22 cellular contexts compared by ENCODE assay signal in the genomic region with DNA sequence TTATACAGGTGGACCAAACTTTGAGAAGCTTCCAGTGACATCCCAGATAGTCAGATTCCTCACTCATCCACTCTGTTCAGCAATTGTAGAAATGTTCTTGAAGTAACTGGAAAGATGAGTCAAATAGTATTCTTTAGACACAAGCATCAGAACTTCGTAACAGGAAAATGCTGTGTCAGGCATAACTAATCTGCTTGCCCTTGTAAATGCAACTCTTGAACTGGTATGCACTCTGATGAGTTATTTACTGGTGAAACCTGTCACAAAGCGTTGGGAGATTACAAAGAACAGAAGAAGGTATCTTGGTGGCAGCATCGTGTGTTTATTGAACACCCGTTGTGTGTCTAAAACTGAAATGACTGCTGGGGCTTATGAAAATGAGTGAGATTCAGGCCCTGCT. TPM values are rescaled to one million over a fixed set of nuclear protein-coding genes. Genes with fewer than 3 reads are reported as not detected.
DNase-seq lines count a peak whose midpoint lies in the region; ATAC-seq and TF ChIP-seq lines count a peak whose summit lies in the region.
"Had no signal": no experiment of that assay in that cellular context is flagged by ENCODE, and none has a peak within 500 bp of the region (broad histone marks: within the 10 kb centered on the region; RNA-seq: fewer than 3 reads in every experiment).

No MANE protein-coding gene starts in this region.

- no peak overlapping the region for H3K18ac ChIP-seq in IMR-90 (ENCODE audit: low read depth, low read length)

- no peak overlapping the region for H2AK5ac ChIP-seq in IMR-90 (ENCODE audit: low read depth, low read length)

- H3K9me3 Mint-ChIP-seq in activated T-helper 17 cell treated with anti-CD3 and anti-CD28 coated beads, Interleukin-2, amount 50 U/mL, for 72 hours = no peaks in the 10 kb centered on the region
- H3K9me3 Mint-ChIP-seq in CD4-positive, alpha-beta T cell = no peaks in the 10 kb centered on the region
- H3K9me3 Mint-ChIP-seq: activated naive CD4-positive, alpha-beta T cell treated with anti-CD3 and anti-CD28 coated beads, Interleukin-2, amount 10 ng/mL, durations not matched to agents 7 days and 5 days; naive thymus-derived CD4-positive, alpha-beta T cell; WTC11 had no signal

- H3K36me3 ChIP-seq in IMR-90 (ENCODE audit: control insufficient read depth, insufficient read depth, low read length) (peaks cover 3% of the 10 kb centered on the region), heart left ventricle (peaks cover 0 to 18% (median under 1%) of the 10 kb centered on the region in 9 donors), mucosa of descending colon (ENCODE audit: low read depth) (no peaks in the 10 kb centered on the region)

- ATAC-seq in IMR-90 (ENCODE audit: low read depth) (no peak), heart left ventricle (peak in 3 of 4 donors; percentile 34 to 64 (median 62)), mucosa of descending colon (peak; percentile 11), GM18502 (IDR thresholded peaks at IDR 0.05; ENCODE audit: poor library complexity, unreplicated experiment) (no peak)
- ATAC-seq in activated T-helper 17 cell treated with anti-CD3 and anti-CD28 coated beads, Interleukin-2, amount 50 U/mL, for 72 hours (replicated peaks) = peak; percentile 96
- ATAC-seq in CD4-positive, alpha-beta T cell (ENCODE audit: poor library complexity) = no peak
- ATAC-seq: activated CD8-positive, alpha-beta T cell treated with anti-CD3 and anti-CD28 coated beads, Interleukin-2, amount 10 ng/mL, durations not matched to agents 7 days and 5 days; naive thymus-derived CD4-positive, alpha-beta T cell; stimulated activated naive CD8-positive, alpha-beta T cell treated with anti-CD3 and anti-CD28 coated beads, Interleukin-15, Interleukin-2, amounts not matched to agents 100 U/mL and 50 U/mL, for 24 hours; WTC11 had no signal

- H3K36me3 Mint-ChIP-seq in activated T-helper 17 cell treated with anti-CD3 and anti-CD28 coated beads, Interleukin-2, amount 50 U/mL, for 72 hours (ENCODE audit: low read depth) = no peaks in the 10 kb centered on the region
- H3K36me3 Mint-ChIP-seq in CD4-positive, alpha-beta T cell (ENCODE audit: low read depth) = no peaks in the 10 kb centered on the region
- H3K36me3 Mint-ChIP-seq: activated naive CD4-positive, alpha-beta T cell treated with anti-CD3 and anti-CD28 coated beads, Interleukin-2, amount 10 ng/mL, durations not matched to agents 7 days and 5 days; WTC11 had no signal

- H2AK9ac ChIP-seq in IMR-90 (replicated peaks; ENCODE audit: low read depth, low read length, poor library complexity) = no peak overlapping the region

- no peak overlapping the region for H3K4me2 ChIP-seq in IMR-90 (ENCODE audit: low read depth, low read length)

- no peak overlapping the region for H3K4me3 ChIP-seq in IMR-90 (ENCODE audit: insufficient read depth, low read depth, low read length)
- no peak overlapping the region for H3K4me3 ChIP-seq in heart left ventricle
- H3K4me3 ChIP-seq in mucosa of descending colon = no peak overlapping the region

- dilution Hi-C loops in IMR-90 (cut with HindIII; ENCODE audit: low sequenced_read_pairs, unreplicated experiment) = no loop called here

- CTCF ChIA-PET in IMR-90 (lab: Yijun Ruan, JAX) = no interaction called here
- CTCF ChIA-PET in CD4-positive, alpha-beta T cell (lab: Charles Lee) = no interaction called here

- H3K9ac ChIP-seq in IMR-90 (ENCODE audit: low read depth, low read length) = no peak overlapping the region

- in situ Hi-C loops in IMR-90 (cut with MboI; ENCODE audit: low sequenced_read_pairs) = no loop called here

- no peak for TF ChIP-seq POLR2A in IMR-90 (IDR thresholded peaks at IDR 0.05; ENCODE audit: low read depth, low read length)
- no peak for TF ChIP-seq POLR2A in heart left ventricle (IDR thresholded peaks at IDR 0.05)

- H2AFZ ChIP-seq in IMR-90 (replicated peaks; ENCODE audit: low read length, poor library complexity) = no peak overlapping the region

- H3K4ac ChIP-seq in IMR-90 (ENCODE audit: low read depth, low read length) = no peak overlapping the region

- H2BK20ac ChIP-seq in IMR-90 (ENCODE audit: low read depth, low read length) = no peak overlapping the region

- peaks cover 6% of the 10 kb centered on the region for H3K4me1 ChIP-seq in IMR-90 (ENCODE audit: control insufficient read depth, insufficient read depth, low read length)
- peaks cover 0 to 21% (median 9%) of the 10 kb centered on the region in 12 donors for H3K4me1 ChIP-seq in heart left ventricle
- no peaks in the 10 kb centered on the region for H3K4me1 ChIP-seq in mucosa of descending colon (ENCODE audit: low read depth)

- DNase-seq in IMR-90 (no peak), heart left ventricle (no peak), mucosa of descending colon (no peak), NCI-H1417 (lab: John Stamatoyannopoulos, UW) (no peak), NOMO-1 (lab: John Stamatoyannopoulos, UW; ENCODE audit: unreplicated experiment in 2 of 2) (no peak)
- no peak for DNase-seq in CD4-positive, alpha-beta T cell
- DNase-seq: activated CD8-positive, alpha-beta T cell treated with anti-CD3 and anti-CD28 coated beads, Interleukin-2, amount 10 ng/mL, durations not matched to agents 7 days and 5 days; activated naive CD4-positive, alpha-beta T cell treated with anti-CD3 and anti-CD28 coated beads, Interleukin-2, amount 10 ng/mL, durations not matched to agents 7 days and 5 days; activated T-cell treated with anti-CD3 and anti-CD28 coated beads, Interleukin-2, amount 50 U/mL, for 48 hours; central memory CD4-positive, alpha-beta T cell; Kasumi-1; naive thymus-derived CD4-positive, alpha-beta T cell; NCI-H1092 treated with DMSO at 0.1 percent for 48 hours; NCI-H2081 treated with DMSO at 0.1 percent for 48 hours; occipital lobe; OCI-M1; SHP77; stimulated activated naive CD8-positive, alpha-beta T cell treated with anti-CD3 and anti-CD28 coated beads, Interleukin-15, Interleukin-2, amounts not matched to agents 100 U/mL and 50 U/mL, for 24 hours; T-helper 9 cell had no signal

- H3K27ac ChIP-seq in IMR-90 (ENCODE audit: insufficient read depth, low read length) = no peak overlapping the region
- peak overlapping the region in 8 of 12 donors; percentile 10 to 57 (median 32) for H3K27ac ChIP-seq in heart left ventricle
- no peak overlapping the region for H3K27ac ChIP-seq in CD4-positive, alpha-beta T cell (ENCODE audit: low read depth, low read length)

- peaks cover 10 to 37% of the 10 kb centered on the region in 2 experiments for H3K79me1 ChIP-seq in IMR-90 (ENCODE audit: low read depth in 1 of 2, low read length in 2 of 2)

- H3K27me3 ChIP-seq in IMR-90 (ENCODE audit: control insufficient read depth, insufficient read depth, low read length) (no peaks in the 10 kb centered on the region), heart left ventricle (no peaks in the 10 kb centered on the region)
- no peaks in the 10 kb centered on the region for H3K27me3 ChIP-seq in CD4-positive, alpha-beta T cell (ENCODE audit: control insufficient read depth, insufficient read depth, low read length)

- 59% methylated on average over 3 of the region's 4 CpGs; no CpG with 5 or more reads in 1 of the 2 experiments for whole genome bisulfite sequencing in IMR-90 (ENCODE audit: extremely low coverage in 2 of 2, insufficient read length in 1 of 2), 2 experiments
- WGBS in heart left ventricle, 4 donors = 51 to 63% (median 56%) methylated on average over 4 of the region's 4 CpGs

- H4K20me1 ChIP-seq in IMR-90 (ENCODE audit: insufficient read depth, low read length) = no peaks in the 10 kb centered on the region

- POLR2A ChIA-PET in IMR-90 (lab: Charles Lee; ENCODE audit: unreplicated experiment) = no interaction called here
- POLR2A ChIA-PET in CD4-positive, alpha-beta T cell (lab: Charles Lee) = interaction anchor here (0.8 kb wide), 1 partner anchor 11 kb away, joined by 4 read pairs; a partner anchor contains a TSS

- no peak overlapping the region for H4K8ac ChIP-seq in IMR-90 (ENCODE audit: low read depth in 2 of 2, low read length in 2 of 2)

- H3K9me3 ChIP-seq in IMR-90 (ENCODE audit: control insufficient read depth, insufficient read depth, low read length) (no peaks in the 10 kb centered on the region), heart left ventricle (no peaks in the 10 kb centered on the region), mucosa of descending colon (no peaks in the 10 kb centered on the region)
- no peaks in the 10 kb centered on the region for H3K9me3 ChIP-seq in CD4-positive, alpha-beta T cell (ENCODE audit: control insufficient read depth, low read length)

- intact Hi-C loops in IMR-90 (cut with micrococcal nuclease) (no loop called here), heart left ventricle (cut with DNase I) (loop anchor here in 1 of 10 donors (10.0 kb wide), 1 partner anchor 162 kb away; a partner anchor contains a TSS), mucosa of descending colon (cut with DNase I, micrococcal nuclease) (no loop called here)
- intact Hi-C loops in CD4-positive, alpha-beta T cell (cut with DNase I, micrococcal nuclease) = loop anchor here in 1 of 2 experiments (5.0 kb wide), 1 partner anchor 316 kb away; no protein-coding TSS in a partner anchor

- no peak overlapping the region for H2BK5ac ChIP-seq in IMR-90 (ENCODE audit: low read depth, low read length, poor library complexity, severe bottlenecking)

- no peaks in the 10 kb centered on the region for H3K27me3 Mint-ChIP-seq in activated T-helper 17 cell treated with anti-CD3 and anti-CD28 coated beads, Interleukin-2, amount 50 U/mL, for 72 hours
- H3K27me3 Mint-ChIP-seq in CD4-positive, alpha-beta T cell = no peaks in the 10 kb centered on the region

- no peak overlapping the region for H4K91ac ChIP-seq in IMR-90 (ENCODE audit: insufficient read depth, low read depth, low read length)

- H3K23ac ChIP-seq in IMR-90 (ENCODE audit: low read depth, low read length) = no peak overlapping the region

- H3K4me3 Mint-ChIP-seq in activated T-helper 17 cell treated with anti-CD3 and anti-CD28 coated beads, Interleukin-2, amount 50 U/mL, for 72 hours = peak overlapping the region; percentile 56
- H3K4me3 Mint-ChIP-seq in CD4-positive, alpha-beta T cell = no peak overlapping the region
- H3K4me3 Mint-ChIP-seq: activated CD8-positive, alpha-beta T cell treated with anti-CD3 and anti-CD28 coated beads, Interleukin-2, amount 10 ng/mL, durations not matched to agents 7 days and 5 days; activated naive CD4-positive, alpha-beta T cell treated with anti-CD3 and anti-CD28 coated beads, Interleukin-2, amount 10 ng/mL, durations not matched to agents 7 days and 5 days; naive thymus-derived CD4-positive, alpha-beta T cell; WTC11 had no signal

- no peak for TF ChIP-seq CTCF in IMR-90 (conservative IDR thresholded peaks at IDR 0.05; ENCODE audit: low read depth, low read length)
- TF ChIP-seq CTCF in heart left ventricle (IDR thresholded peaks at IDR 0.05) = no peak
- TF ChIP-seq CTCF in mucosa of descending colon (IDR thresholded peaks at IDR 0.05) = no peak
- TF ChIP-seq CTCF in CD4-positive, alpha-beta T cell (IDR thresholded peaks at IDR 0.05) = no peak

- no peak for TF ChIP-seq RAD21 in IMR-90 (IDR thresholded peaks at IDR 0.05; ENCODE audit: low read length)

- no peak overlapping the region for H3K14ac ChIP-seq in IMR-90 (replicated peaks; ENCODE audit: low read depth, low read length)

- H2BK120ac ChIP-seq in IMR-90 (ENCODE audit: low read depth, low read length) = no peak overlapping the region

- no peak overlapping the region for H2BK15ac ChIP-seq in IMR-90 (ENCODE audit: low read depth, low read length)

- no peak overlapping the region for H4K5ac ChIP-seq in IMR-90 (ENCODE audit: low read depth, low read length)

- peaks cover 10% of the 10 kb centered on the region for H3K4me1 Mint-ChIP-seq in activated T-helper 17 cell treated with anti-CD3 and anti-CD28 coated beads, Interleukin-2, amount 50 U/mL, for 72 hours
- H3K4me1 Mint-ChIP-seq in CD4-positive, alpha-beta T cell (ENCODE audit: low read depth) = no peaks in the 10 kb centered on the region

- no TSS peak for BruUV-seq in IMR-90 (replicated peaks; lab: Mats Ljungman, UMichigan)

- H3K56ac ChIP-seq in IMR-90 (ENCODE audit: extremely low read depth, insufficient read depth, low read length) = no peak overlapping the region

- H3K27ac Mint-ChIP-seq in activated T-helper 17 cell treated with anti-CD3 and anti-CD28 coated beads, Interleukin-2, amount 50 U/mL, for 72 hours = peak overlapping the region; percentile 89
- H3K27ac Mint-ChIP-seq in CD4-positive, alpha-beta T cell = no peak overlapping the region
- H3K27ac Mint-ChIP-seq: activated CD8-positive, alpha-beta T cell treated with anti-CD3 and anti-CD28 coated beads, Interleukin-2, amount 10 ng/mL, durations not matched to agents 7 days and 5 days; activated naive CD4-positive, alpha-beta T cell treated with anti-CD3 and anti-CD28 coated beads, Interleukin-2, amount 10 ng/mL, durations not matched to agents 7 days and 5 days; WTC11 had no signal

- peaks cover 9% of the 10 kb centered on the region for H3K9me1 ChIP-seq in IMR-90 (ENCODE audit: insufficient read depth, low read length)

RNA-seq across cellular contexts. Expression of a gene that starts 10.8 kb away (rescaled TPM):
- 70.1 and 78.6 TPM in 2 replicates for total RNA-seq in IMR-90 (2012; rRNA removed)
- polyA plus RNA-seq in IMR-90 (2012; rRNA removed) = 38.5 and 59.0 TPM in 2 replicates
- 16.4 and 21.0 TPM in 2 replicates for polyA plus RNA-seq in IMR-90 (2012; cell fraction: cytosol; rRNA removed)
- polyA plus RNA-seq in IMR-90 (2012; cell fraction: nucleus; rRNA removed; ENCODE audit: low replicate concordance) = 213 and 221 TPM in 2 replicates
- 10 to 100 TPM; 68.4 to 94.1 TPM for total RNA-seq in activated T-helper 17 cell treated with anti-CD3 and anti-CD28 coated beads, Interleukin-2, amount 50 U/mL, for 72 hours
- 10 to 100 TPM; 11.4 to 66.7 (median 24.5) TPM for total RNA-seq in heart left ventricle
- 10 to 100 TPM in 1 of 2 donors, 1 to 10 TPM in 1; 4.8 to 20.3 TPM for polyA plus RNA-seq in heart left ventricle
- total RNA-seq in mucosa of descending colon = 10 to 100 TPM; 56.6 to 82.1 (median 65.0) TPM
- total RNA-seq in CD4-positive, alpha-beta T cell = 10 to 100 TPM; 11.8 to 14.7 TPM

Comparison
In these comparisons a context has a peak if more than half of its experiments do, and no peak if none do; other contexts are left out.
1. ATAC-seq: peak in activated T-helper 17 cell treated with anti-CD3 and anti-CD28 coated beads, Interleukin-2, amount 50 U/mL, for 72 hours (single experiment), heart left ventricle (3 of 4) and mucosa of descending colon (single experiment); none in IMR-90 (single experiment), CD4-positive, alpha-beta T cell (single experiment) and GM18502 (single experiment).
2. H3K27ac ChIP-seq: peak in heart left ventricle (8 of 12); none in IMR-90 (single experiment) and CD4-positive, alpha-beta T cell (single experiment).